ENCODE assay signal across 9 cellular contexts in the genomic region with DNA sequence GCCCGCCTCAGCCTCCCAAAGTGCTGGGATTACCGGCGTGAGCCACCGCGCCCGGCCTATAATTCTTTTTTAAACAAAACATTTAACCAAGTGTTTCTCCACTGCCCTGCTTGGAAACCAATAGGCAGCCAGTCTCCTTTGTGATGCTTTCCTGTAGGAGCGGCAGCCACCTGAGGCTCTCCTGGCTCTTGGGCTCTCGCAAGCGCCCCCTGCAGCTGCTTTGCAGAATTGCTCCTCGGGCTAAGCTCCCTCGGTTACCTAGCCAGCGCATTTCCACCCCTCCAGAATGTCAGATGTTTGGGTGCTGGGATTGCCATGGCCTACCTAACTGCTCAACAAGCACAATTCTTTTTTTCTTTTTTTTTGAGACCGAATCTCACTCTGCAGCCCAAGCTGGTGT. TPM values are rescaled to one million over a fixed set of nuclear protein-coding genes. Genes with fewer than 3 reads are reported as not detected.
DNase-seq lines count a peak whose midpoint lies in the region; ATAC-seq and TF ChIP-seq lines count a peak whose summit lies in the region.
"Had no signal": no experiment of that assay in that cellular context is flagged by ENCODE, and none has a peak within 500 bp of the region (broad histone marks: within the 10 kb centered on the region; RNA-seq: fewer than 3 reads in every experiment).

No MANE protein-coding gene starts in this region.

- ATAC-seq in HG03457 (IDR thresholded peaks at IDR 0.05; ENCODE audit: unreplicated experiment), result no peak

- H3K4me1 Mint-ChIP-seq in CD14-positive monocyte, result peaks cover 18% of the 10 kb centered on the region
- peaks cover 46 to 63% of the 10 kb centered on the region in 2 donors for H3K4me1 Mint-ChIP-seq in immature natural killer cell

- no peak for DNase-seq in CD14-positive monocyte (ENCODE audit: low spot score)
- DNase-seq in GM13977 (ENCODE audit: low spot score), result no peak
- DNase-seq in activated CD4-positive, alpha-beta T cell treated with anti-CD3 and anti-CD28 coated beads, Interleukin-2, amount 50 U/mL, for 48 hours, result peak; percentile 56 to 66
- DNase-seq in immature natural killer cell, result peak in 2 of 3 donors; percentile 27 to 30
- DNase-seq in cortex of kidney (lab: John Stamatoyannopoulos, UW), result no peak
- DNase-seq in T1000 (lab: John Stamatoyannopoulos, UW), result no peak
- no peak for DNase-seq in epidermal melanocyte (ENCODE audit: insufficient read length, low spot score)
- DNase-seq: NCI-H510A had no signal

- in situ Hi-C loops in GM13977 (cut with MboI; ENCODE audit: low pct_unique_long_range_greater_than_20kb, low sequenced_read_pairs, unreplicated experiment), result no loop called here

- TF ChIP-seq CTCF in CD14-positive monocyte (IDR thresholded peaks at IDR 0.05), result peak; percentile 37
- peak; percentile 49 for TF ChIP-seq CTCF in GM13977 (IDR thresholded peaks at IDR 0.05; ENCODE audit: extremely low read depth, insufficient read depth, missing control alignments)

- intact Hi-C loops in CD14-positive monocyte (cut with micrococcal nuclease), result loop anchor here in 1 of 2 donors (10.0 kb wide), 1 partner anchor 943 kb away; no protein-coding TSS in a partner anchor

- no peak overlapping the region for H3K4me3 Mint-ChIP-seq in CD14-positive monocyte
- H3K4me3 Mint-ChIP-seq in immature natural killer cell, result no peak overlapping the region

- no peak overlapping the region for H3K27ac Mint-ChIP-seq in CD14-positive monocyte
- no peak overlapping the region for H3K27ac Mint-ChIP-seq in immature natural killer cell

- H3K9me3 Mint-ChIP-seq in CD14-positive monocyte (peaks cover 0 to 6% (median 2%) of the 10 kb centered on the region in 7 donors), immature natural killer cell (no peaks in the 10 kb centered on the region)

- H3K36me3 Mint-ChIP-seq in CD14-positive monocyte (peaks cover 41 to 49% of the 10 kb centered on the region in 2 donors), immature natural killer cell (peaks cover 7 to 33% (median 19%) of the 10 kb centered on the region in 3 donors)

- H3K27me3 Mint-ChIP-seq in CD14-positive monocyte (ENCODE audit: low read depth in 3 of 3) (peaks cover 0 to 2% (median 0%) of the 10 kb centered on the region in 3 donors), immature natural killer cell (ENCODE audit: low read depth in 3 of 3) (peaks cover 0 to 1% (median 0%) of the 10 kb centered on the region in 3 donors)

RNA-seq across cellular contexts. Expression of a gene that starts 7.7 kb away (rescaled TPM):
- polyA plus RNA-seq in CD14-positive monocyte, result 10 to 100 TPM; 29.3 to 71.2 TPM
- polyA plus RNA-seq in immature natural killer cell, result 1 to 10 TPM in 1 of 3 donors, not detected in 2; 1.5 TPM

RNA-seq across cellular contexts. Expression of a gene that starts 8.3 kb away (rescaled TPM):
- polyA plus RNA-seq in CD14-positive monocyte, result 10 to 100 TPM; 13.8 to 19.1 TPM
- polyA plus RNA-seq in immature natural killer cell, result 100 to 1,000 TPM in 2 of 3 donors, 10 to 100 TPM in 1; 81.3 to 159 (median 139) TPM

RNA-seq across cellular contexts. Expression of a gene that starts 14.6 kb away (rescaled TPM):
- 10 to 100 TPM; 20.1 to 30.9 TPM for polyA plus RNA-seq in CD14-positive monocyte
- 10 to 100 TPM; 53.5 to 65.8 (median 54.2) TPM for polyA plus RNA-seq in immature natural killer cell

Comparison
In these comparisons a context has a peak if more than half of its experiments do, and no peak if none do; other contexts are left out.
1. DNase-seq: peak in activated CD4-positive, alpha-beta T cell treated with anti-CD3 and anti-CD28 coated beads, Interleukin-2, amount 50 U/mL, for 48 hours (2 of 2) and immature natural killer cell (2 of 3); none in CD14-positive monocyte (single experiment), GM13977 (single experiment), cortex of kidney (single experiment), T1000 (single experiment) and epidermal melanocyte (single experiment).
2. RNA of a gene that starts 7.7 kb away (polyA plus RNA-seq): 29.3 to 71.2 TPM in CD14-positive monocyte; 1.5 TPM in immature natural killer cell; every median in the first group is over 10 times any median in the second.
3. RNA of a gene that starts 8.3 kb away (polyA plus RNA-seq): 81.3 to 159 TPM in immature natural killer cell; 13.8 to 19.1 TPM in CD14-positive monocyte; every median in the first group is over 4 times any median in the second.